ENCODE assay signal across 8 cellular contexts in genomic region chr1:230849451-230850194, GRCh38. TPM values are rescaled to one million over a fixed set of nuclear protein-coding genes. Genes with fewer than 3 reads are reported as not detected.
DNase-seq lines count a peak whose midpoint lies in the region; ATAC-seq, FAIRE-seq and TF ChIP-seq lines count a peak whose summit lies in the region.

No MANE protein-coding gene starts in this region.

- no peak overlapping the region for H3K27ac Mint-ChIP-seq in activated naive CD4-positive, alpha-beta T cell treated with anti-CD3 and anti-CD28 coated beads for 36 hours

- peak; percentile 75 for FAIRE-seq in RCC 7860 (lab: Jason Lieb, UNC)

- peaks cover 3% of the 10 kb centered on the region for H3K4me1 ChIP-seq in parathyroid adenoma

- peaks cover 11% of the 10 kb centered on the region for H3K36me3 Mint-ChIP-seq in activated T-cell treated with anti-CD3 and anti-CD28 coated beads, Interleukin-2, amount 50 U/mL, for 4 hours (ENCODE audit: insufficient read depth)
- peaks cover 9% of the 10 kb centered on the region for H3K36me3 Mint-ChIP-seq in activated naive CD4-positive, alpha-beta T cell treated with anti-CD3 and anti-CD28 coated beads for 36 hours (ENCODE audit: low read depth)

- H3K9ac ChIP-seq in parathyroid adenoma: no peak overlapping the region

- TF ChIP-seq CTCF in AG10803 (conservative IDR thresholded peaks at IDR 0.05; ENCODE audit: low read length) (no peak), parathyroid adenoma (IDR thresholded peaks at IDR 0.05) (no peak)

- no peaks in the 10 kb centered on the region for H3K79me2 ChIP-seq in parathyroid adenoma

- CTCF ChIA-PET in activated naive CD4-positive, alpha-beta T cell treated with anti-CD3 and anti-CD28 coated beads for 36 hours (lab: Charles Lee): no interaction called here

- DNase-seq in AG10803 (ENCODE audit: low read depth) (peak; percentile 93), RCC 7860 (ENCODE audit: low spot score) (peak; percentile 69), fibroblast of peridontal ligament (ENCODE audit: extremely low read depth) (peak; percentile 97), NCI-H82 (lab: John Stamatoyannopoulos, UW) (no peak)
- DNase-seq in effector CD4-positive, alpha-beta T cell: no peak
- DNase-seq in activated T-cell treated with anti-CD3 and anti-CD28 coated beads, Interleukin-2, amount 50 U/mL, for 4 hours: no peak
- no peak for DNase-seq in activated naive CD4-positive, alpha-beta T cell treated with anti-CD3 and anti-CD28 coated beads for 36 hours

- H3K27ac ChIP-seq in parathyroid adenoma: peak overlapping the region; percentile 24

- H3K4me3 Mint-ChIP-seq in activated T-cell treated with anti-CD3 and anti-CD28 coated beads, Interleukin-2, amount 50 U/mL, for 4 hours: no peak overlapping the region
- H3K4me3 Mint-ChIP-seq in activated naive CD4-positive, alpha-beta T cell treated with anti-CD3 and anti-CD28 coated beads for 36 hours: no peak overlapping the region

- no peaks in the 10 kb centered on the region for H3K36me3 ChIP-seq in parathyroid adenoma (ENCODE audit: control insufficient read depth, insufficient read depth, low read length)

- H3K4me1 Mint-ChIP-seq in activated T-cell treated with anti-CD3 and anti-CD28 coated beads, Interleukin-2, amount 50 U/mL, for 4 hours (ENCODE audit: low read depth): no peaks in the 10 kb centered on the region
- H3K4me1 Mint-ChIP-seq in activated naive CD4-positive, alpha-beta T cell treated with anti-CD3 and anti-CD28 coated beads for 36 hours (ENCODE audit: low read depth): no peaks in the 10 kb centered on the region

- no peaks in the 10 kb centered on the region for H3K27me3 Mint-ChIP-seq in activated T-cell treated with anti-CD3 and anti-CD28 coated beads, Interleukin-2, amount 50 U/mL, for 4 hours (ENCODE audit: low read depth)
- H3K27me3 Mint-ChIP-seq in activated naive CD4-positive, alpha-beta T cell treated with anti-CD3 and anti-CD28 coated beads for 36 hours (ENCODE audit: low read depth): no peaks in the 10 kb centered on the region

- H3K27me3 ChIP-seq in parathyroid adenoma (ENCODE audit: control insufficient read depth, insufficient read depth, low read length): no peaks in the 10 kb centered on the region

- no peak for ATAC-seq in activated T-cell treated with anti-CD3 and anti-CD28 coated beads, Interleukin-2, amount 50 U/mL, for 4 hours

- no peak overlapping the region for H3K4me3 ChIP-seq in AG10803 (ENCODE audit: low read length)
- no peak overlapping the region for H3K4me3 ChIP-seq in parathyroid adenoma (ENCODE audit: low read depth, low read length)

- no peaks in the 10 kb centered on the region for H3K9me3 ChIP-seq in parathyroid adenoma (ENCODE audit: control insufficient read depth, low read length)

- no peak overlapping the region for H2AFZ ChIP-seq in parathyroid adenoma

- H3K4me2 ChIP-seq in parathyroid adenoma (ENCODE audit: low read length): no peak overlapping the region

- intact Hi-C loops in activated naive CD4-positive, alpha-beta T cell treated with anti-CD3 and anti-CD28 coated beads for 36 hours (cut with micrococcal nuclease): no loop called here

- no peaks in the 10 kb centered on the region for H3K9me3 Mint-ChIP-seq in activated T-cell treated with anti-CD3 and anti-CD28 coated beads, Interleukin-2, amount 50 U/mL, for 4 hours
- no peaks in the 10 kb centered on the region for H3K9me3 Mint-ChIP-seq in activated naive CD4-positive, alpha-beta T cell treated with anti-CD3 and anti-CD28 coated beads for 36 hours

RNA-seq across cellular contexts. Expression of gene C1orf198, which starts 18.7 kb away (rescaled TPM):
- total RNA-seq in activated T-cell treated with anti-CD3 and anti-CD28 coated beads, Interleukin-2, amount 50 U/mL, for 4 hours: 1 to 10 TPM; 4.7 to 5.2 (median 4.9) TPM
- 1 to 10 TPM; 4.7 to 4.9 TPM for total RNA-seq in activated naive CD4-positive, alpha-beta T cell treated with anti-CD3 and anti-CD28 coated beads for 36 hours

Comparison
In these comparisons a context has a peak if more than half of its experiments do, and no peak if none do; other contexts are left out.
1. DNase-seq: peak in AG10803 (single experiment), RCC 7860 (single experiment) and fibroblast of peridontal ligament (single experiment); none in effector CD4-positive, alpha-beta T cell (single experiment), NCI-H82 (single experiment), activated T-cell treated with anti-CD3 and anti-CD28 coated beads, Interleukin-2, amount 50 U/mL, for 4 hours (single experiment) and activated naive CD4-positive, alpha-beta T cell treated with anti-CD3 and anti-CD28 coated beads for 36 hours (single experiment).